ENCODE assay signal across 14 cellular contexts in genomic region chr12:21642707-21643389, GRCh38. TPM values are rescaled to one million over a fixed set of nuclear protein-coding genes. Genes with fewer than 3 reads are reported as not detected.
A peak's percentile ranks its signal among the peaks of the same experiment; 100 is the strongest.
DNase-seq lines count a peak whose midpoint lies in the region; ATAC-seq, FAIRE-seq and TF ChIP-seq lines count a peak whose summit lies in the region.
"Had no signal": no experiment of that assay in that cellular context is flagged by ENCODE, and none has a peak within 500 bp of the region (broad histone marks: within the 10 kb centered on the region; RNA-seq: fewer than 3 reads in every experiment).

No MANE protein-coding gene starts in this region.

- no peaks in the 10 kb centered on the region for H3K9me3 Mint-ChIP-seq in activated T-cell treated with anti-CD3 and anti-CD28 coated beads, Interleukin-2, amount 50 U/mL, for 4 hours
- peaks cover 12% of the 10 kb centered on the region for H3K9me3 Mint-ChIP-seq in progenitor cell of endocrine pancreas (ENCODE audit: low read depth)
- H3K9me3 Mint-ChIP-seq in natural killer cell, result no peaks in the 10 kb centered on the region
- H3K9me3 Mint-ChIP-seq in CD8-positive, alpha-beta memory T cell, result no peaks in the 10 kb centered on the region
- H3K9me3 Mint-ChIP-seq: IgD-negative memory B cell had no signal

- H3K4me3 Mint-ChIP-seq in activated T-cell treated with anti-CD3 and anti-CD28 coated beads, Interleukin-2, amount 50 U/mL, for 4 hours, result no peak overlapping the region
- H3K4me3 Mint-ChIP-seq in progenitor cell of endocrine pancreas (ENCODE audit: low read depth), result no peak overlapping the region
- H3K4me3 Mint-ChIP-seq in natural killer cell, result no peak overlapping the region
- no peak overlapping the region for H3K4me3 Mint-ChIP-seq in CD8-positive, alpha-beta memory T cell
- H3K4me3 Mint-ChIP-seq: IgD-negative memory B cell had no signal

- no peak overlapping the region for H3K4me3 ChIP-seq in CD8-positive, alpha-beta memory T cell (ENCODE audit: low read length)
- H3K4me3 ChIP-seq: ovary had no signal

- H3K36me3 Mint-ChIP-seq in activated T-cell treated with anti-CD3 and anti-CD28 coated beads, Interleukin-2, amount 50 U/mL, for 4 hours (ENCODE audit: insufficient read depth), result peaks cover 70% of the 10 kb centered on the region
- H3K36me3 Mint-ChIP-seq in progenitor cell of endocrine pancreas (ENCODE audit: insufficient read depth) (peaks cover 76% of the 10 kb centered on the region), natural killer cell (peaks cover 47% of the 10 kb centered on the region)
- peaks cover 33 to 88% (median 34%) of the 10 kb centered on the region in 3 donors for H3K36me3 Mint-ChIP-seq in CD8-positive, alpha-beta memory T cell

- H3K9me3 ChIP-seq in CD8-positive, alpha-beta memory T cell (ENCODE audit: low read length), result no peaks in the 10 kb centered on the region
- H3K9me3 ChIP-seq: ovary had no signal

- no peaks in the 10 kb centered on the region for H3K27me3 Mint-ChIP-seq in activated T-cell treated with anti-CD3 and anti-CD28 coated beads, Interleukin-2, amount 50 U/mL, for 4 hours (ENCODE audit: low read depth)
- H3K27me3 Mint-ChIP-seq in progenitor cell of endocrine pancreas, result no peaks in the 10 kb centered on the region
- no peaks in the 10 kb centered on the region for H3K27me3 Mint-ChIP-seq in natural killer cell (ENCODE audit: low read depth in 2 of 2)
- H3K27me3 Mint-ChIP-seq in CD8-positive, alpha-beta memory T cell, result no peaks in the 10 kb centered on the region
- H3K27me3 Mint-ChIP-seq: IgD-negative memory B cell had no signal

- intact Hi-C loops in natural killer cell (cut with micrococcal nuclease), result no loop called here

- CTCF ChIA-PET in CD8-positive, alpha-beta memory T cell (lab: Charles Lee), result interaction anchor here (1.0 kb wide), 1 partner anchor 38 kb away, joined by 4 read pairs; no protein-coding TSS in a partner anchor

- no peak for FAIRE-seq in urothelium cell line (lab: Jason Lieb, UNC)
- FAIRE-seq: H1 had no signal

- peaks cover 43% of the 10 kb centered on the region for H3K36me3 ChIP-seq in CD8-positive, alpha-beta memory T cell (ENCODE audit: insufficient read depth, low read length)
- H3K36me3 ChIP-seq: ovary had no signal

- POLR2A ChIA-PET in CD8-positive, alpha-beta memory T cell (lab: Charles Lee), result no interaction called here

- H3K4me1 ChIP-seq in CD8-positive, alpha-beta memory T cell (ENCODE audit: insufficient read depth, low read length), result peaks cover 75% of the 10 kb centered on the region

- TF ChIP-seq CTCF in progenitor cell of endocrine pancreas (IDR thresholded peaks at IDR 0.05; ENCODE audit: unreplicated experiment), result no peak
- no peak for TF ChIP-seq CTCF in natural killer cell (IDR thresholded peaks at IDR 0.05)

- no peak for DNase-seq in activated T-cell treated with anti-CD3 and anti-CD28 coated beads, Interleukin-2, amount 50 U/mL, for 4 hours
- DNase-seq in activated T-cell treated with anti-CD3 and anti-CD28 coated beads, Interleukin-2, amount 50 U/mL, for 1 hour, result no peak
- DNase-seq in amniotic epithelial cell (ENCODE audit: low read depth) (peak; percentile 42), progenitor cell of endocrine pancreas (ENCODE audit: low spot score, unreplicated experiment) (no peak), natural killer cell (no peak), urothelium cell line (ENCODE audit: low spot score) (no peak)
- DNase-seq in CD8-positive, alpha-beta memory T cell, result no peak
- DNase-seq: activated CD8-positive, alpha-beta memory T cell treated with anti-CD3 and anti-CD28 coated beads, Interleukin-2, amount 50 U/mL, for 48 hours; NCI-H345; ovary had no signal

- H3K27ac Mint-ChIP-seq in progenitor cell of endocrine pancreas, result peak overlapping the region; percentile 1
- H3K27ac Mint-ChIP-seq in natural killer cell, result no peak overlapping the region
- H3K27ac Mint-ChIP-seq in CD8-positive, alpha-beta memory T cell, result peak overlapping the region in 4 of 8 donors; percentile 32 to 85 (median 50)
- H3K27ac Mint-ChIP-seq: IgD-negative memory B cell had no signal

- no peaks in the 10 kb centered on the region for H3K27me3 ChIP-seq in CD8-positive, alpha-beta memory T cell (ENCODE audit: insufficient read depth, low read length, poor library complexity, severe bottlenecking)
- H3K27me3 ChIP-seq: ovary had no signal

- H3K4me1 Mint-ChIP-seq in activated T-cell treated with anti-CD3 and anti-CD28 coated beads, Interleukin-2, amount 50 U/mL, for 4 hours (ENCODE audit: low read depth), result peaks cover 82% of the 10 kb centered on the region
- peaks cover 73% of the 10 kb centered on the region for H3K4me1 Mint-ChIP-seq in progenitor cell of endocrine pancreas (ENCODE audit: low read depth)
- H3K4me1 Mint-ChIP-seq in natural killer cell, result peaks cover 0 to 5% of the 10 kb centered on the region in 2 donors
- peaks cover 55 to 89% (median 88%) of the 10 kb centered on the region in 3 donors for H3K4me1 Mint-ChIP-seq in CD8-positive, alpha-beta memory T cell

- peak; percentile 79 to 82 for ATAC-seq in activated T-cell treated with anti-CD3 and anti-CD28 coated beads, Interleukin-2, amount 50 U/mL, for 4 hours
- ATAC-seq in HG02885 (IDR thresholded peaks at IDR 0.05; ENCODE audit: poor library complexity, unreplicated experiment) (peak; percentile 72), natural killer cell (no peak)

- H3K27ac ChIP-seq in CD8-positive, alpha-beta memory T cell (ENCODE audit: low read depth, low read length), result no peak overlapping the region
- H3K27ac ChIP-seq: ovary had no signal

RNA-seq across cellular contexts. Expression of gene LDHB, which starts 14.8 kb away (rescaled TPM):
- total RNA-seq in activated T-cell treated with anti-CD3 and anti-CD28 coated beads, Interleukin-2, amount 50 U/mL, for 4 hours, result 1,000 to 10,000 TPM; 1,514 to 1,661 (median 1,615) TPM
- 1,628 and 1,645 TPM in 2 replicates for total RNA-seq in progenitor cell of endocrine pancreas
- total RNA-seq in natural killer cell, result 100 to 1,000 TPM; 116 to 167 (median 125) TPM
- 1,000 to 10,000 TPM; 1,700 to 1,721 TPM for total RNA-seq in CD8-positive, alpha-beta memory T cell
- polyA plus RNA-seq in CD8-positive, alpha-beta memory T cell, result 1,224 TPM

RNA-seq across cellular contexts. Expression of gene GYS2, which starts 38.2 kb away (rescaled TPM):
- total RNA-seq in activated T-cell treated with anti-CD3 and anti-CD28 coated beads, Interleukin-2, amount 50 U/mL, for 4 hours, result under 1 TPM in 2 of 3 donors, not detected in 1; 0.08 TPM
- not detected in 2 replicates for total RNA-seq in progenitor cell of endocrine pancreas
- total RNA-seq in natural killer cell, result not detected
- not detected for total RNA-seq in CD8-positive, alpha-beta memory T cell
- polyA plus RNA-seq in CD8-positive, alpha-beta memory T cell, result not detected
- total RNA-seq: H1, urinary bladder had no signal
- polyA plus RNA-seq: H1, IgD-negative memory B cell, ovary had no signal

Comparison
In these comparisons a context has a peak if more than half of its experiments do, and no peak if none do; other contexts are left out.
1. ATAC-seq: peak in activated T-cell treated with anti-CD3 and anti-CD28 coated beads, Interleukin-2, amount 50 U/mL, for 4 hours (2 of 2) and HG02885 (single experiment); none in natural killer cell (0 of 3).